In genomic region chr16:48101069-48101674, GRCh38 we compare ENCODE assay signal across 8 cellular contexts.
A peak's percentile ranks its signal among the peaks of the same experiment; 100 is the strongest.
DNase-seq lines count a peak whose midpoint lies in the region; ATAC-seq and TF ChIP-seq lines count a peak whose summit lies in the region.

No MANE protein-coding gene starts in this region.

- no peak for TF ChIP-seq CTCF in VCaP (conservative IDR thresholded peaks at IDR 0.05)

- H3K27ac ChIP-seq in VCaP, result peak overlapping the region; percentile 5; the same call in 1 of the 2 replicates

- ATAC-seq in HG02610 (IDR thresholded peaks at IDR 0.05; ENCODE audit: unreplicated experiment), result peak; percentile 87

- DNase-seq in activated T-cell treated with anti-CD3 and anti-CD28 coated beads for 24 hours (ENCODE audit: low read depth), result peak; percentile 33
- no peak for DNase-seq in activated T-cell treated with anti-CD3 and anti-CD28 coated beads, Interleukin-2, amount 50 U/mL, for 1 hour
- DNase-seq in stimulated activated CD4-positive, alpha-beta T cell treated with anti-CD3 and anti-CD28 coated beads, Interleukin-4, amount 100 ng/mL, for 48 hours (ENCODE audit: low read depth in 2 of 2), result peak; percentile 42 to 63
- no peak for DNase-seq in posterior cingulate gyrus
- no peak for DNase-seq in Kasumi-1 (lab: John Stamatoyannopoulos, UW)
- no peak for DNase-seq in head of caudate nucleus

- intact Hi-C loops in posterior cingulate gyrus (cut with DNase I), result no loop called here
- intact Hi-C loops in head of caudate nucleus (cut with DNase I), result no loop called here

Comparison
In these comparisons a context has a peak if more than half of its experiments do, and no peak if none do; other contexts are left out.
1. DNase-seq: peak in activated T-cell treated with anti-CD3 and anti-CD28 coated beads for 24 hours (single experiment) and stimulated activated CD4-positive, alpha-beta T cell treated with anti-CD3 and anti-CD28 coated beads, Interleukin-4, amount 100 ng/mL, for 48 hours (2 of 2); none in activated T-cell treated with anti-CD3 and anti-CD28 coated beads, Interleukin-2, amount 50 U/mL, for 1 hour (single experiment), posterior cingulate gyrus (0 of 10), Kasumi-1 (0 of 2) and head of caudate nucleus (0 of 42).